Comparison of ENCODE assay signal across 8 cellular contexts in genomic region chr10:102743078-102743587, GRCh38. TPM values are rescaled to one million over a fixed set of nuclear protein-coding genes. Genes with fewer than 3 reads are reported as not detected.
DNase-seq lines count a peak whose midpoint lies in the region; ATAC-seq and TF ChIP-seq lines count a peak whose summit lies in the region.

No MANE protein-coding gene starts in this region.

- H3K36me3 ChIP-seq in left lung (peaks cover 0 to 4% of the 10 kb centered on the region in 2 donors), thymus (ENCODE audit: control insufficient read depth, insufficient read depth) (peaks cover 3% of the 10 kb centered on the region)

- no peaks in the 10 kb centered on the region for H3K9me3 ChIP-seq in left lung
- no peaks in the 10 kb centered on the region for H3K9me3 ChIP-seq in thymus (ENCODE audit: control insufficient read depth)

- H3K4me3 ChIP-seq in left lung (peak overlapping the region; percentile 6 to 98), thymus (ENCODE audit: low read length) (peak overlapping the region; percentile 22)

- H3K27me3 ChIP-seq in left lung (no peaks in the 10 kb centered on the region), thymus (ENCODE audit: control insufficient read depth, insufficient read depth) (no peaks in the 10 kb centered on the region)

- H3K27ac Mint-ChIP-seq in activated naive CD4-positive, alpha-beta T cell treated with anti-CD3 and anti-CD28 coated beads for 36 hours = peak overlapping the region; percentile 83
- peak overlapping the region; percentile 69 for H3K27ac Mint-ChIP-seq in WTC11

- CTCF ChIA-PET in activated naive CD4-positive, alpha-beta T cell treated with anti-CD3 and anti-CD28 coated beads for 36 hours (lab: Charles Lee) = interaction anchor here (1.4 to 7.0 kb wide), 2 partner anchors 10 to 29 kb away, joined by 3 to 27 read pairs; partner anchors contain the start of genes ARL3 and SFXN2
- CTCF ChIA-PET in WTC11 (lab: Charles Lee) = interaction anchor here (0.7 to 1.7 kb wide), 8 partner anchors 10 to 574 kb away, joined by 3 to 11 read pairs (median 4); partner anchors contain the start of genes ARL3 and SFXN2

- no peaks in the 10 kb centered on the region for H3K9me3 Mint-ChIP-seq in activated naive CD4-positive, alpha-beta T cell treated with anti-CD3 and anti-CD28 coated beads for 36 hours
- no peaks in the 10 kb centered on the region for H3K9me3 Mint-ChIP-seq in WTC11

- H3K4me3 Mint-ChIP-seq in activated naive CD4-positive, alpha-beta T cell treated with anti-CD3 and anti-CD28 coated beads for 36 hours = peak overlapping the region; percentile 90
- H3K4me3 Mint-ChIP-seq in WTC11 = peak overlapping the region; percentile 98

- POLR2A ChIA-PET in WTC11 (lab: Charles Lee) = interaction anchor here (0.6 to 1.6 kb wide), 4 partner anchors 29 to 662 kb away, joined by 3 to 7 read pairs (median 4); partner anchors contain the start of genes ARL3 and SFXN2

- ATAC-seq in WTC11 = peak; percentile 1; the same call in 1 of the 2 replicates
- ATAC-seq in left lung = no peak
- ATAC-seq in HG03520 (IDR thresholded peaks at IDR 0.05; ENCODE audit: unreplicated experiment) = no peak

- no peak for DNase-seq in activated naive CD4-positive, alpha-beta T cell treated with anti-CD3 and anti-CD28 coated beads for 36 hours
- DNase-seq in activated naive CD4-positive, alpha-beta T cell (lab: John Stamatoyannopoulos, UW) = no peak
- no peak for DNase-seq in WTC11 (ENCODE audit: low spot score)
- DNase-seq in left lung = no peak
- no peak for DNase-seq in NCI-H1930 (lab: John Stamatoyannopoulos, UW)
- DNase-seq in NCI-H1694 treated with DMSO at 0.1 percent for 48 hours (lab: John Stamatoyannopoulos, UW) = no peak

- H3K27me3 Mint-ChIP-seq in activated naive CD4-positive, alpha-beta T cell treated with anti-CD3 and anti-CD28 coated beads for 36 hours (ENCODE audit: low read depth) = no peaks in the 10 kb centered on the region
- peaks cover 12% of the 10 kb centered on the region for H3K27me3 Mint-ChIP-seq in WTC11 (ENCODE audit: low read depth)

- H3K27ac ChIP-seq in left lung (peak overlapping the region in 1 of 2 donors; percentile 86), thymus (ENCODE audit: low read depth) (no peak overlapping the region)

- intact Hi-C loops in activated naive CD4-positive, alpha-beta T cell treated with anti-CD3 and anti-CD28 coated beads for 36 hours (cut with micrococcal nuclease) = loop anchor here (1.0 kb wide), 11 partner anchors 29 to 925 kb away; partner anchors contain the start of genes ACTR1A, ARL3, BORCS7 and CNNM2
- intact Hi-C loops in left lung (cut with DNase I) = no loop called here

- TF ChIP-seq CTCF in WTC11 (IDR thresholded peaks at IDR 0.05) = no peak
- TF ChIP-seq CTCF in left lung (IDR thresholded peaks at IDR 0.05) = no peak

- H3K4me1 ChIP-seq in left lung (peaks cover 12 to 35% of the 10 kb centered on the region in 2 donors), thymus (ENCODE audit: control insufficient read depth, insufficient read depth, low read length) (peaks cover 11% of the 10 kb centered on the region)

- H3K4me1 Mint-ChIP-seq in activated naive CD4-positive, alpha-beta T cell treated with anti-CD3 and anti-CD28 coated beads for 36 hours (ENCODE audit: low read depth) = peaks cover 37% of the 10 kb centered on the region
- H3K4me1 Mint-ChIP-seq in WTC11 = peaks cover 45% of the 10 kb centered on the region

- 48% methylated on average over 7 of the region's 7 CpGs for WGBS in thymus

- H3K36me3 Mint-ChIP-seq in activated naive CD4-positive, alpha-beta T cell treated with anti-CD3 and anti-CD28 coated beads for 36 hours (ENCODE audit: low read depth) = no peaks in the 10 kb centered on the region
- H3K36me3 Mint-ChIP-seq in WTC11 = no peaks in the 10 kb centered on the region

TF ChIP-seq in WTC11, 78 proteins besides CTCF, POLR2A, EP300 and RAD21:
- TF ChIP-seq SOX15 (CRISPR knock-in tag; IDR thresholded peaks at IDR 0.05) (no peak), TEAD1 (CRISPR knock-in tag; IDR thresholded peaks at IDR 0.05) (no peak)

RNA-seq across cellular contexts. Expression of gene WBP1L, which starts 0.6 kb away (rescaled TPM):
- total RNA-seq in activated naive CD4-positive, alpha-beta T cell treated with anti-CD3 and anti-CD28 coated beads for 36 hours = 10 to 100 TPM; 10.5 to 11.8 TPM
- total RNA-seq in WTC11 (2021) (25.9 to 26.8 TPM (median 26.4 TPM) in 3 replicates), left lung (10 to 100 TPM; 48.4 to 49.8 TPM)
- polyA plus RNA-seq in thymus = 75.9 TPM

RNA-seq across cellular contexts. Expression of gene SFXN2, which starts 28.7 kb away (rescaled TPM):
- total RNA-seq in activated naive CD4-positive, alpha-beta T cell treated with anti-CD3 and anti-CD28 coated beads for 36 hours = 1 to 10 TPM; 8.7 to 9.4 TPM
- 15.7 to 21.2 TPM (median 15.9 TPM) in 3 replicates for total RNA-seq in WTC11 (2021)
- total RNA-seq in left lung = 10 to 100 TPM; 17.1 to 21.0 TPM
- 10.8 TPM for polyA plus RNA-seq in thymus

RNA-seq across cellular contexts. Expression of gene ARL3, which starts 28.9 kb away (rescaled TPM):
- total RNA-seq in activated naive CD4-positive, alpha-beta T cell treated with anti-CD3 and anti-CD28 coated beads for 36 hours = 1 to 10 TPM; 3.9 TPM
- total RNA-seq in WTC11 (2021) (13.3 to 16.1 TPM (median 15.6 TPM) in 3 replicates), left lung (10 to 100 TPM; 10.3 to 11.0 TPM)
- 8.3 TPM for polyA plus RNA-seq in thymus
